ENCODE assay signal across 1 cellular context in genomic region chr20:58840816-58841538, GRCh38.
TF ChIP-seq lines count a peak whose summit lies in the region.

No MANE protein-coding gene starts in this region.

TF ChIP-seq in WTC11, 78 proteins besides CTCF, POLR2A, EP300 and RAD21 (continued from another document):
- TF ChIP-seq ARID4B (CRISPR knock-in tag; IDR thresholded peaks at IDR 0.05; ENCODE audit: borderline replicate concordance) = peak; percentile 53; the same call in 1 of the 2 replicates
- no peak for TF ChIP-seq RORB (CRISPR knock-in tag; IDR thresholded peaks at IDR 0.05)
- no peak for TF ChIP-seq RELA (CRISPR knock-in tag; IDR thresholded peaks at IDR 0.05; ENCODE audit: borderline replicate concordance)
TF ChIP-seq in WTC11: peak in this region for 1.
